ENCODE assay signal across 13 cellular contexts in the genomic region with DNA sequence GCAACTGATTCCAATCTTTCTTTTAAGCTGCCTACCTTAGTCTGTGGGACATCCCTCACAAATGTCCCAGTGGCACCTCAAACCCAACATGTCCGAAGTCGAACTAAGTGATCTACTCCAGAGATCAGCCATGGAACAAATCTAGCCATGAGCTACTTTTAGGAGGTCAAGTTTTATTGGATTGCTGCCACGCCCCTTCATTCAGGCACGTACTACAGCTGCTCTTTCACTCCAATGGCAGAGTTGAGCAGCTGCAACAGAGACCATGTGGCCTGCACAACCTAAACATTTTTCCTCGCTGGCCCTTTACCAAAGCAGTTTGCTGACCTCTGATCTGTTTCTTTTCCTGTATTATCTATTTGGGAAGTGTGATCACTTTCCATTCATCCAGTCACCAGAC.
"Had no signal": no experiment of that assay in that cellular context is flagged by ENCODE, and none has a peak within 500 bp of the region (broad histone marks: within the 10 kb centered on the region; RNA-seq: fewer than 3 reads in every experiment).

No MANE protein-coding gene starts in this region.

- H3K4me3 Mint-ChIP-seq: activated CD8-positive, alpha-beta T cell treated with anti-CD3 and anti-CD28 coated beads for 36 hours; activated naive CD4-positive, alpha-beta T cell treated with anti-CD3 and anti-CD28 coated beads for 36 hours; immature natural killer cell; nephron had no signal

- H3K27me3 Mint-ChIP-seq: activated CD8-positive, alpha-beta T cell treated with anti-CD3 and anti-CD28 coated beads for 36 hours had no signal

- H3K27me3 ChIP-seq: ovary had no signal

- H3K4me1 Mint-ChIP-seq: immature natural killer cell had no signal

- H3K4me3 ChIP-seq: ovary had no signal

- H3K9me3 ChIP-seq: ovary had no signal

- H3K27ac ChIP-seq: ovary had no signal

- H3K36me3 Mint-ChIP-seq: immature natural killer cell had no signal

- DNase-seq: activated CD8-positive, alpha-beta T cell treated with anti-CD3 and anti-CD28 coated beads for 36 hours; activated naive CD4-positive, alpha-beta T cell treated with anti-CD3 and anti-CD28 coated beads for 36 hours; central memory CD4-positive, alpha-beta T cell; cortex of kidney; immature natural killer cell; left cardiac atrium; mammary epithelial cell; ovary; retina; small intestine; T-helper 9 cell; trophoblast cell had no signal

- ATAC-seq: activated CD8-positive, alpha-beta T cell treated with anti-CD3 and anti-CD28 coated beads for 36 hours; left cardiac atrium had no signal

- H3K9me3 Mint-ChIP-seq: activated CD8-positive, alpha-beta T cell treated with anti-CD3 and anti-CD28 coated beads for 36 hours; activated naive CD4-positive, alpha-beta T cell treated with anti-CD3 and anti-CD28 coated beads for 36 hours had no signal

- H3K36me3 ChIP-seq: ovary had no signal

- H3K27ac Mint-ChIP-seq: activated CD8-positive, alpha-beta T cell treated with anti-CD3 and anti-CD28 coated beads for 36 hours; activated naive CD4-positive, alpha-beta T cell treated with anti-CD3 and anti-CD28 coated beads for 36 hours; immature natural killer cell; nephron had no signal
